ENCODE assay signal across 29 cellular contexts in genomic region chr11:57182896-57183295, GRCh38. TPM values are rescaled to one million over a fixed set of nuclear protein-coding genes. Genes with fewer than 3 reads are reported as not detected.
"Had no signal": no experiment of that assay in that cellular context is flagged by ENCODE, and none has a peak within 500 bp of the region (broad histone marks: within the 10 kb centered on the region; RNA-seq: fewer than 3 reads in every experiment).

No MANE protein-coding gene starts in this region.

- FAIRE-seq: urothelium cell line had no signal

- H3K4me1 ChIP-seq: tibial artery, upper lobe of right lung, uterus had no signal

- H3K27me3 ChIP-seq: testis, thyroid gland, upper lobe of left lung, upper lobe of right lung, uterus had no signal

- H3K36me3 ChIP-seq: stomach, suprapubic skin, thoracic aorta, thyroid gland, tibial artery, tibial nerve, transverse colon, upper lobe of left lung, upper lobe of right lung, uterus, vagina had no signal

- H3K4me3 ChIP-seq: stomach, suprapubic skin, testis, thoracic aorta, thyroid gland, tibial artery, tibial nerve, transverse colon, upper lobe of left lung, upper lobe of right lung, uterus, vagina had no signal

- DNase-seq: stimulated activated CD4-positive, alpha-beta T cell treated with anti-CD3 and anti-CD28 coated beads, Interleukin-2, amount 100 ng/mL, for 48 hours; stimulated activated CD4-positive, alpha-beta T cell treated with anti-CD3 and anti-CD28 coated beads, Interleukin-4, amount 100 ng/mL, for 1 hour; stimulated activated CD4-positive, alpha-beta T cell treated with anti-CD3 and anti-CD28 coated beads, Interleukin-4, amount 100 ng/mL, for 24 hours; stimulated activated CD4-positive, alpha-beta T cell treated with anti-CD3 and anti-CD28 coated beads, Interleukin-4, amount 100 ng/mL, for 4 hours; stimulated activated CD8-positive, alpha-beta memory T cell treated with anti-CD3 and anti-CD28 coated beads, Interleukin-4, amount 100 ng/mL, for 48 hours; stimulated activated naive B cell treated with anti-CD40 and anti-IgM and Interleukin-4, amounts not matched to agents 10 μg/mL and 1 μg/mL and 100 μg/mL, for 72 hours; stimulated activated naive CD4-positive, alpha-beta T cell; stimulated activated naive CD4-positive, alpha-beta T cell treated with Interleukin-2 at 50 U/mL for 16 hours; stimulated activated naive CD8-positive, alpha-beta T cell treated with anti-CD3 and anti-CD28 coated beads, Interleukin-15, amount 100 ng/mL, for 72 hours; stimulated activated naive CD8-positive, alpha-beta T cell treated with anti-CD3 and anti-CD28 coated beads, Interleukin-15, Interleukin-2, amounts not matched to agents 100 U/mL and 50 U/mL, for 24 hours; stomach; substantia nigra; testis; thyroid gland; tibial artery; transverse colon; trophoblast cell; upper lobe of right lung; uterus had no signal

- H3K27ac ChIP-seq: stomach, suprapubic skin, testis, thoracic aorta, thyroid gland, tibial artery, tibial nerve, transverse colon, upper lobe of left lung, upper lobe of right lung, vagina had no signal

- ATAC-seq: stimulated activated effector memory CD8-positive, alpha-beta T cell treated with anti-CD3 and anti-CD28 coated beads, Interleukin-12 subunit alpha, Interleukin-12 subunit beta, amount 100 ng/mL, for 72 hours; stimulated activated memory B cell treated with anti-CD40 and anti-IgM and Interleukin-4, amounts not matched to agents 10 μg/mL and 1 μg/mL and 100 μg/mL, for 72 hours; stimulated activated naive B cell treated with anti-CD40 and anti-IgM and Interleukin-4, amounts not matched to agents 10 μg/mL and 1 μg/mL and 100 μg/mL, for 72 hours; stimulated activated naive CD8-positive, alpha-beta T cell treated with anti-CD3 and anti-CD28 coated beads, Interleukin-15, amount 100 ng/mL, for 72 hours; stimulated activated naive CD8-positive, alpha-beta T cell treated with anti-CD3 and anti-CD28 coated beads, Interleukin-15, Interleukin-2, amounts not matched to agents 100 U/mL and 50 U/mL, for 24 hours had no signal

- H3K9me3 ChIP-seq: stomach, suprapubic skin, testis, thoracic aorta, thyroid gland, tibial artery, tibial nerve, transverse colon, upper lobe of left lung, upper lobe of right lung, uterus, vagina had no signal

RNA-seq across cellular contexts. Expression of gene LRRC55, which starts 1.1 kb away (rescaled TPM):
- total RNA-seq: subcutaneous adipose tissue, thoracic aorta, tibial nerve, upper lobe of right lung, ureter had no signal
